Comparison of ENCODE assay signal across 8 cellular contexts in genomic region chr16:27235055-27235937, GRCh38. TPM values are rescaled to one million over a fixed set of nuclear protein-coding genes. Genes with fewer than 3 reads are reported as not detected.
A peak's percentile ranks its signal among the peaks of the same experiment; 100 is the strongest.
DNase-seq lines count a peak whose midpoint lies in the region; ATAC-seq and TF ChIP-seq lines count a peak whose summit lies in the region.

No MANE protein-coding gene starts in this region.

- H3K27ac ChIP-seq in uterus: peak overlapping the region; percentile 81 to 86

- H3K4me3 ChIP-seq in uterus: no peak overlapping the region

- peaks cover 86% of the 10 kb centered on the region for H3K4me1 Mint-ChIP-seq in T-helper 2 cell treated with Interferon-gamma antibody and Interleukin-4, amounts not matched to agents 5 μg/mL and 100 μg/mL, for 36 hours (ENCODE audit: low read depth)

- H3K4me1 ChIP-seq in uterus: no peaks in the 10 kb centered on the region

- no peaks in the 10 kb centered on the region for H3K27me3 ChIP-seq in uterus

- H3K27me3 Mint-ChIP-seq in T-helper 2 cell treated with Interferon-gamma antibody and Interleukin-4, amounts not matched to agents 5 μg/mL and 100 μg/mL, for 36 hours (ENCODE audit: low read depth): no peaks in the 10 kb centered on the region

- peaks cover 48% of the 10 kb centered on the region for H3K36me3 Mint-ChIP-seq in T-helper 2 cell treated with Interferon-gamma antibody and Interleukin-4, amounts not matched to agents 5 μg/mL and 100 μg/mL, for 36 hours (ENCODE audit: low read depth)

- no peaks in the 10 kb centered on the region for H3K36me3 ChIP-seq in uterus

- intact Hi-C loops in left cardiac atrium (cut with DNase I): loop anchor here in 1 of 2 donors (5.0 kb wide), 1 partner anchor 82 kb away; no protein-coding TSS in a partner anchor
- intact Hi-C loops in uterus (cut with DNase I; ENCODE audit: low total_unique reads): loop anchor here (10.0 kb wide), 1 partner anchor 130 kb away; no protein-coding TSS in a partner anchor

- peak overlapping the region; percentile 99 for H3K27ac Mint-ChIP-seq in T-helper 2 cell treated with Interferon-gamma antibody and Interleukin-4, amounts not matched to agents 5 μg/mL and 100 μg/mL, for 36 hours

- peak; percentile 64 to 88 (median 80) for TF ChIP-seq CTCF in uterus (IDR thresholded peaks at IDR 0.05)

- H3K4me3 Mint-ChIP-seq in T-helper 2 cell treated with Interferon-gamma antibody and Interleukin-4, amounts not matched to agents 5 μg/mL and 100 μg/mL, for 36 hours: peak overlapping the region; percentile 84

- no peaks in the 10 kb centered on the region for H3K9me3 ChIP-seq in uterus

- ATAC-seq in left cardiac atrium (peak; percentile 66 to 68), GM19463 (IDR thresholded peaks at IDR 0.05; ENCODE audit: unreplicated experiment) (no peak)

- DNase-seq in ELR (ENCODE audit: low read depth) (peak; percentile 90), NCI-H1105 treated with DMSO at 0.1 percent for 48 hours (lab: John Stamatoyannopoulos, UW) (peak; percentile 89), amygdala (lab: John Stamatoyannopoulos, UW) (peak in 42 of 56 donors; percentile 8 to 84 (median 47)), left cardiac atrium (peak; percentile 94), renal cortical epithelial cell (ENCODE audit: low read depth) (peak; percentile 55), uterus (peak; percentile 83 to 93)
- peak; percentile 92 for DNase-seq in T-helper 2 cell treated with Interferon-gamma antibody and Interleukin-4, amounts not matched to agents 5 μg/mL and 100 μg/mL, for 36 hours (ENCODE audit: low spot score)

- no peaks in the 10 kb centered on the region for H3K9me3 Mint-ChIP-seq in T-helper 2 cell treated with Interferon-gamma antibody and Interleukin-4, amounts not matched to agents 5 μg/mL and 100 μg/mL, for 36 hours

- peak in 1 of 2 donors; percentile 30 for TF ChIP-seq POLR2A in uterus (IDR thresholded peaks at IDR 0.05)

RNA-seq across cellular contexts. Expression of gene KDM8, which starts 32.0 kb away (rescaled TPM):
- total RNA-seq in left cardiac atrium: 1 to 10 TPM; 3.0 to 4.2 TPM
- 0.17 and 4.3 TPM in 2 replicates for total RNA-seq in renal cortical epithelial cell
- total RNA-seq in uterus: 10 to 100 TPM in 2 of 4 donors, 1 to 10 TPM in 1, not detected in 1; 4.1 to 31.0 (median 11.5) TPM

RNA-seq across cellular contexts. Expression of gene NSMCE1, which starts 33.3 kb away (rescaled TPM):
- total RNA-seq in left cardiac atrium (10 to 100 TPM; 31.5 to 32.6 TPM), renal cortical epithelial cell (72.1 and 94.6 TPM in 2 replicates), uterus (10 to 100 TPM in 3 of 4 donors, 1 to 10 TPM in 1; 3.2 to 43.6 (median 35.6) TPM)
